In the genomic region with DNA sequence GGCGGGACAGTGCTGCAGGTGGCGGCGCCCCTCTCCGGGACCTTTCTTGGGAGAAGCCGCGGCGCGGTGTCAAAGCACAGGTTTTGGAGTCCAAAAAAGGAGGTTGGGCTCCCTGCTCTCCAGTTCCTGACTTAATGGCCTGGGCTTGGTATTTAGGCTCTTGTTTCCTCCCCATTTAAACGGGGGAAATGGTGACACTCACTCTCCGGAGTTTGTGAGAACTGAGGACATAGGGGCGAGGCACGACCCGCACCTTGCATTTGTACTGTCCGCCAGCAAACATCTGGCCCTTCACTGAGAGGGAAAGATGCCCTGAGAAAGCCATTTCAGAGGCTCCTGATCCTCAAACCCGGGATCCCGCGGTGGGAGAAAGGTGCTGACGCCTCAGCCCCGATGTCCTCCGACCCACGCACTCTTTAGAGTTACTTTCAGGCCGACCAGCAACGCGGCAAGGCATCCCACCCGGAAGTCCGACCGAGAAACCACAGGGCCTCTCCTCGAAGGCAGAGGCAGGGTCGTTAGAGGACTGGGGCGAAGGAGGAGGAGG, we compare ENCODE assay signal across 1 cellular context.
TF ChIP-seq lines count a peak whose summit lies in the region.

No MANE protein-coding gene starts in this region.

TF ChIP-seq in WTC11, 78 proteins besides CTCF, POLR2A, EP300 and RAD21 (continued from another document):
- TF ChIP-seq ZNF423 (CRISPR knock-in tag; IDR thresholded peaks at IDR 0.05) = peak; percentile 56; the same call in 1 of the 2 replicates
- TF ChIP-seq, protein P1, sequence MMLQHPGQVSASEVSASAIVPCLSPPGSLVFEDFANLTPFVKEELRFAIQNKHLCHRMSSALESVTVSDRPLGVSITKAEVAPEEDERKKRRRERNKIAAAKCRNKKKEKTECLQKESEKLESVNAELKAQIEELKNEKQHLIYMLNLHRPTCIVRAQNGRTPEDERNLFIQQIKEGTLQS (CRISPR knock-in tag; conservative IDR thresholded peaks at IDR 0.05) = no peak
- TF ChIP-seq, protein P2, sequence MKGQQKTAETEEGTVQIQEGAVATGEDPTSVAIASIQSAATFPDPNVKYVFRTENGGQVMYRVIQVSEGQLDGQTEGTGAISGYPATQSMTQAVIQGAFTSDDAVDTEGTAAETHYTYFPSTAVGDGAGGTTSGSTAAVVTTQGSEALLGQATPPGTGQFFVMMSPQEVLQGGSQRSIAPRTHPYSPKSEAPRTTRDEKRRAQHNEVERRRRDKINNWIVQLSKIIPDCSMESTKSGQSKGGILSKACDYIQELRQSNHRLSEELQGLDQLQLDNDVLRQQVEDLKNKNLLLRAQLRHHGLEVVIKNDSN (CRISPR knock-in tag; IDR thresholded peaks at IDR 0.05) = 0 out of 2 replicates have a peak, but pooled peaks have one; percentile 27
- TF ChIP-seq ZMAT4 (CRISPR knock-in tag; IDR thresholded peaks at IDR 0.05) = no peak
TF ChIP-seq in WTC11: peak in this region for 5.
